ENCODE assay signal across 1 cellular context in genomic region chr3:39107056-39107873, GRCh38.
TF ChIP-seq lines count a peak whose summit lies in the region.

GORASP1 (minus strand) TSS chr3:39107627; CDS start chr3:39107541, 86 bp downstream.
TTC21A (plus strand) TSS chr3:39107680; CDS start chr3:39107838, 158 bp downstream.

TF ChIP-seq in HepG2, 621 proteins besides CTCF, POLR2A, EP300 and RAD21 (continued from another document and continues in another):
- no peak for TF ChIP-seq BCLAF1 (IDR thresholded peaks at IDR 0.05)
- peak; percentile 87; the same call in 1 of the 2 replicates for TF ChIP-seq ZBTB25 (CRISPR knock-in tag; IDR thresholded peaks at IDR 0.05)
- TF ChIP-seq NFIB (CRISPR knock-in tag; IDR thresholded peaks at IDR 0.05; ENCODE audit: borderline replicate concordance), result no peak
- no peak for TF ChIP-seq KLF12 (CRISPR knock-in tag; IDR thresholded peaks at IDR 0.05; ENCODE audit: borderline replicate concordance)
- no peak for TF ChIP-seq PHB2 (IDR thresholded peaks at IDR 0.05; ENCODE audit: partially characterized antibody)
- peak; percentile 41 for TF ChIP-seq ZSCAN31 (CRISPR knock-in tag; IDR thresholded peaks at IDR 0.05; ENCODE audit: low read depth)
- TF ChIP-seq CREB1 (IDR thresholded peaks at IDR 0.05), result peak; percentile 76
- TF ChIP-seq CREB1 (CRISPR knock-in tag; IDR thresholded peaks at IDR 0.05), result peak; percentile 91
- TF ChIP-seq GPBP1L1 (CRISPR knock-in tag; IDR thresholded peaks at IDR 0.05), result no peak
- no peak for TF ChIP-seq GLI4 (CRISPR knock-in tag; IDR thresholded peaks at IDR 0.05; ENCODE audit: borderline replicate concordance)
- TF ChIP-seq MED8 (CRISPR knock-in tag; IDR thresholded peaks at IDR 0.05; ENCODE audit: insufficient replicate concordance), result no peak
- TF ChIP-seq ZFP36L1 (CRISPR knock-in tag; IDR thresholded peaks at IDR 0.05), result no peak
- TF ChIP-seq ZFP82 (CRISPR knock-in tag; IDR thresholded peaks at IDR 0.05; ENCODE audit: borderline replicate concordance), result peak; percentile 89; the same call in 1 of the 2 replicates
- TF ChIP-seq ZFX (CRISPR knock-in tag; IDR thresholded peaks at IDR 0.05; ENCODE audit: low read depth), result peak; percentile 83
- peak; percentile 49; the same call in 1 of the 2 replicates for TF ChIP-seq BCL3 (CRISPR knock-in tag; IDR thresholded peaks at IDR 0.05)
- TF ChIP-seq ZNF407 (CRISPR knock-in tag; IDR thresholded peaks at IDR 0.05; ENCODE audit: not compliant biosample characterization), result peak; percentile 31
- TF ChIP-seq PRPF4 (IDR thresholded peaks at IDR 0.05; ENCODE audit: low read depth, low read length, poor library complexity, severe bottlenecking), result no peak
- no peak for TF ChIP-seq SOX6 (IDR thresholded peaks at IDR 0.05)
- TF ChIP-seq SOX6 (CRISPR knock-in tag; IDR thresholded peaks at IDR 0.05), result no peak
- peak; percentile 77 for TF ChIP-seq ZNF574 (CRISPR knock-in tag; IDR thresholded peaks at IDR 0.05)
- no peak for TF ChIP-seq ZMYM2 (CRISPR knock-in tag; IDR thresholded peaks at IDR 0.05)
- TF ChIP-seq CENPT (CRISPR knock-in tag; IDR thresholded peaks at IDR 0.05; ENCODE audit: low read depth), result no peak
- peak; percentile 15; the same call in 1 of the 2 replicates for TF ChIP-seq SKIL (CRISPR knock-in tag; IDR thresholded peaks at IDR 0.05; ENCODE audit: borderline replicate concordance)
- TF ChIP-seq ARNTL (CRISPR knock-in tag; IDR thresholded peaks at IDR 0.05), result peak; percentile 56; the same call in 1 of the 2 replicates
- TF ChIP-seq ZNF430 (CRISPR knock-in tag; IDR thresholded peaks at IDR 0.05), result no peak
- TF ChIP-seq ZNF207 (IDR thresholded peaks at IDR 0.05; ENCODE audit: borderline replicate concordance), result no peak
- no peak for TF ChIP-seq ZNF549 (CRISPR knock-in tag; IDR thresholded peaks at IDR 0.05)
- TF ChIP-seq ZNF333 (CRISPR knock-in tag; IDR thresholded peaks at IDR 0.05; ENCODE audit: borderline replicate concordance), result no peak
- TF ChIP-seq ZNF24 (IDR thresholded peaks at IDR 0.05), result no peak
- no peak for TF ChIP-seq NPAS2 (CRISPR knock-in tag; IDR thresholded peaks at IDR 0.05; ENCODE audit: borderline replicate concordance)
- peak; percentile 54; the same call in 1 of the 2 replicates for TF ChIP-seq MYPOP (CRISPR knock-in tag; IDR thresholded peaks at IDR 0.05)
- TF ChIP-seq ZNF317 (CRISPR knock-in tag; IDR thresholded peaks at IDR 0.05), result no peak
- TF ChIP-seq ZNF784 (CRISPR knock-in tag; IDR thresholded peaks at IDR 0.05; ENCODE audit: borderline replicate concordance), result no peak
- TF ChIP-seq SNAPC2 (CRISPR knock-in tag; IDR thresholded peaks at IDR 0.05), result no peak
- TF ChIP-seq ZNF350 (CRISPR knock-in tag; IDR thresholded peaks at IDR 0.05; ENCODE audit: borderline replicate concordance, low read depth), result peak; percentile 37; the same call in 1 of the 2 replicates
- TF ChIP-seq RFX3 (CRISPR knock-in tag; IDR thresholded peaks at IDR 0.05), result peak; percentile 77
- TF ChIP-seq MAZ (IDR thresholded peaks at IDR 0.05; ENCODE audit: borderline replicate concordance, low read depth, low read length), result no peak
- no peak for TF ChIP-seq MAZ (CRISPR knock-in tag; IDR thresholded peaks at IDR 0.05; ENCODE audit: low read depth)
- TF ChIP-seq ZNF616 (CRISPR knock-in tag; IDR thresholded peaks at IDR 0.05; ENCODE audit: low read depth), result 0 out of 2 replicates have a peak, but pooled peaks have one; percentile 42
- TF ChIP-seq HOXA5 (CRISPR knock-in tag; IDR thresholded peaks at IDR 0.05), result no peak
